Comparison of ENCODE assay signal across 17 cellular contexts in genomic region chr12:87599459-87599858, GRCh38.
A peak's percentile ranks its signal among the peaks of the same experiment; 100 is the strongest.
DNase-seq lines count a peak whose midpoint lies in the region; ATAC-seq and TF ChIP-seq lines count a peak whose summit lies in the region.
"Had no signal": no experiment of that assay in that cellular context is flagged by ENCODE, and none has a peak within 500 bp of the region (broad histone marks: within the 10 kb centered on the region; RNA-seq: fewer than 3 reads in every experiment).

No MANE protein-coding gene starts in this region.

- TF ChIP-seq EP300 in SK-N-SH (IDR thresholded peaks at IDR 0.05; ENCODE audit: borderline replicate concordance in 1 of 2, low read depth in 1 of 2, low read length in 1 of 2) = no peak

- 82% methylated on average over 3 of the region's 3 CpGs for WGBS in SK-N-SH (ENCODE audit: low lambda C conversion rate)
- WGBS in right lobe of liver (ENCODE audit: insufficient coverage, low coverage, low lambda C conversion rate, missing lambda C conversion rate) = 22% methylated on average over 3 of the region's 3 CpGs
- 51 to 67% (median 60%) methylated on average over 3 of the region's 3 CpGs for WGBS in adrenal gland, 4 donors

- H3K27ac ChIP-seq in SK-N-SH (ENCODE audit: low read depth in 2 of 2, low read length in 1 of 2) = no peak overlapping the region
- no peak overlapping the region for H3K27ac ChIP-seq in OCI-LY3 (ENCODE audit: low read length)
- H3K27ac ChIP-seq in right lobe of liver = no peak overlapping the region
- H3K27ac ChIP-seq in adrenal gland = no peak overlapping the region
- H3K27ac ChIP-seq: 22Rv1 had no signal

- CTCF ChIA-PET in SK-N-SH (lab: Yijun Ruan, JAX) = no interaction called here

- H2AFZ ChIP-seq in SK-N-SH (ENCODE audit: low read depth) (peak overlapping the region; percentile 42; the same call in 1 of the 2 replicates), OCI-LY3 (ENCODE audit: low read depth, low read length) (0 out of 2 replicates have a peak overlapping the region, but pooled peaks have one; percentile 15)

- no peaks in the 10 kb centered on the region for H3K36me3 ChIP-seq in SK-N-SH (replicated peaks in 1 of 2; ENCODE audit: control insufficient read depth in 1 of 2, insufficient read depth in 2 of 2, low read length in 1 of 2)
- H3K36me3 ChIP-seq in OCI-LY3 (replicated peaks; ENCODE audit: low read depth, low read length) = no peaks in the 10 kb centered on the region
- no peaks in the 10 kb centered on the region for H3K36me3 ChIP-seq in right lobe of liver
- no peaks in the 10 kb centered on the region for H3K36me3 ChIP-seq in adrenal gland (replicated peaks in 1 of 2)
- H3K36me3 ChIP-seq: HAP-1 had no signal

- POLR2A ChIA-PET in SK-N-SH (lab: Yijun Ruan, JAX) = no interaction called here

- H3K27ac Mint-ChIP-seq in progenitor cell of endocrine pancreas = peak overlapping the region; percentile 13
- H3K27ac Mint-ChIP-seq: CD4-positive, alpha-beta memory T cell; HFFc6 had no signal

- no peak overlapping the region for H3K4me3 Mint-ChIP-seq in progenitor cell of endocrine pancreas (ENCODE audit: low read depth)
- H3K4me3 Mint-ChIP-seq: CD4-positive, alpha-beta memory T cell; HFFc6 had no signal

- H3K27me3 Mint-ChIP-seq in progenitor cell of endocrine pancreas = no peaks in the 10 kb centered on the region
- H3K27me3 Mint-ChIP-seq: CD4-positive, alpha-beta memory T cell had no signal

- H3K4me3 ChIP-seq in SK-N-SH (ENCODE audit: low read depth in 2 of 2, low read length in 1 of 2) = no peak overlapping the region
- H3K4me3 ChIP-seq in OCI-LY3 (ENCODE audit: low read length) = no peak overlapping the region
- H3K4me3 ChIP-seq in right lobe of liver = no peak overlapping the region
- H3K4me3 ChIP-seq in adrenal gland = no peak overlapping the region
- H3K4me3 ChIP-seq: HAP-1 had no signal

- H3K9me3 ChIP-seq in SK-N-SH (no peaks in the 10 kb centered on the region), OCI-LY3 (ENCODE audit: insufficient read depth, low read length) (no peaks in the 10 kb centered on the region), right lobe of liver (no peaks in the 10 kb centered on the region), adrenal gland (replicated peaks in 1 of 3) (no peaks in the 10 kb centered on the region)
- H3K9me3 ChIP-seq: HAP-1 had no signal

- H3K9me3 Mint-ChIP-seq in progenitor cell of endocrine pancreas (ENCODE audit: low read depth) = peaks cover 7% of the 10 kb centered on the region

- H3K4me2 ChIP-seq in SK-N-SH = no peak overlapping the region
- no peak overlapping the region for H3K4me2 ChIP-seq in OCI-LY3 (ENCODE audit: low read length)

- H3K9me2 ChIP-seq in SK-N-SH = no peaks in the 10 kb centered on the region

- TF ChIP-seq CTCF in SK-N-SH (IDR thresholded peaks at IDR 0.05) (no peak), OCI-LY3 (IDR thresholded peaks at IDR 0.05; ENCODE audit: low read depth, low read length) (no peak), right lobe of liver (IDR thresholded peaks at IDR 0.05) (no peak), progenitor cell of endocrine pancreas (IDR thresholded peaks at IDR 0.05; ENCODE audit: unreplicated experiment) (no peak), adrenal gland (IDR thresholded peaks at IDR 0.05) (no peak)

- TF ChIP-seq RAD21 in SK-N-SH (IDR thresholded peaks at IDR 0.05; ENCODE audit: low read length) = no peak

- ATAC-seq in SK-N-SH treated with all-trans-retinoic acid at 6 μM for 48 hours = no peak
- ATAC-seq in right lobe of liver = peak; percentile 93 to 99 (median 96)
- no peak for ATAC-seq in GM21528 (IDR thresholded peaks at IDR 0.05; ENCODE audit: low FRiP score, unreplicated experiment)
- ATAC-seq in GM18498 (IDR thresholded peaks at IDR 0.05; ENCODE audit: unreplicated experiment) = no peak

- peaks cover 36% of the 10 kb centered on the region for H3K4me1 Mint-ChIP-seq in progenitor cell of endocrine pancreas (ENCODE audit: low read depth)
- H3K4me1 Mint-ChIP-seq: CD4-positive, alpha-beta memory T cell had no signal

- no peak for DNase-seq in SK-N-SH
- DNase-seq in right lobe of liver = no peak
- DNase-seq in progenitor cell of endocrine pancreas (ENCODE audit: low spot score, unreplicated experiment) = no peak
- DNase-seq in adrenal gland = no peak
- DNase-seq: C1 segment of cervical spinal cord; Calu3; CD4-positive, alpha-beta memory T cell; COR-L47; DND-41; GOT3; HFFc6 had no signal

- H4K20me1 ChIP-seq in SK-N-SH (ENCODE audit: insufficient read depth) = no peaks in the 10 kb centered on the region
- no peaks in the 10 kb centered on the region for H4K20me1 ChIP-seq in OCI-LY3 (ENCODE audit: insufficient read depth, low read length)

- H3K9ac ChIP-seq in SK-N-SH (no peak overlapping the region), OCI-LY3 (ENCODE audit: low read length) (no peak overlapping the region)

- H3F3A ChIP-seq in SK-N-SH (replicated peaks; ENCODE audit: insufficient read depth) = no peaks in the 10 kb centered on the region

- H3K4me1 ChIP-seq in SK-N-SH (ENCODE audit: control insufficient read depth in 1 of 2, insufficient read depth in 2 of 2, low read depth in 1 of 2, low read length in 1 of 2) (no peaks in the 10 kb centered on the region; a peak in 2 of 4 replicates), OCI-LY3 (ENCODE audit: low read length) (no peaks in the 10 kb centered on the region), right lobe of liver (no peaks in the 10 kb centered on the region), adrenal gland (replicated peaks in 1 of 2) (no peaks in the 10 kb centered on the region)
- H3K4me1 ChIP-seq: HAP-1 had no signal

- H3K27me3 ChIP-seq in SK-N-SH (ENCODE audit: insufficient read depth) (no peaks in the 10 kb centered on the region), OCI-LY3 (ENCODE audit: low read depth, low read length) (no peaks in the 10 kb centered on the region), right lobe of liver (no peaks in the 10 kb centered on the region), adrenal gland (no peaks in the 10 kb centered on the region)

- no peaks in the 10 kb centered on the region for H3K36me3 Mint-ChIP-seq in progenitor cell of endocrine pancreas (ENCODE audit: insufficient read depth)
- H3K36me3 Mint-ChIP-seq: CD4-positive, alpha-beta memory T cell had no signal

- intact Hi-C loops in right lobe of liver (cut with DNase I) = no loop called here
- intact Hi-C loops in adrenal gland (cut with DNase I) = no loop called here

- no peaks in the 10 kb centered on the region for H3K79me2 ChIP-seq in SK-N-SH (ENCODE audit: insufficient read depth)
- H3K79me2 ChIP-seq in OCI-LY3 (ENCODE audit: low read length) = no peaks in the 10 kb centered on the region

- no peak for TF ChIP-seq POLR2A in right lobe of liver (IDR thresholded peaks at IDR 0.05)
- TF ChIP-seq POLR2A in adrenal gland (IDR thresholded peaks at IDR 0.05) = no peak

TF ChIP-seq in SK-N-SH, 30 proteins besides CTCF, POLR2A, EP300 and RAD21 (continues in another document):
- TF ChIP-seq POLR2AphosphoS5 (IDR thresholded peaks at IDR 0.05; ENCODE audit: low read depth, low read length) (no peak), USF2 (IDR thresholded peaks at IDR 0.05; ENCODE audit: borderline replicate concordance, low read depth, low read length) (no peak), RFX5 (IDR thresholded peaks at IDR 0.05; ENCODE audit: low read length) (no peak), FOSL2 (IDR thresholded peaks at IDR 0.05; ENCODE audit: borderline replicate concordance, low read depth) (no peak), RXRA (IDR thresholded peaks at IDR 0.05; ENCODE audit: borderline replicate concordance, low read depth) (no peak), PBX3 (IDR thresholded peaks at IDR 0.05) (no peak), MEF2A (IDR thresholded peaks at IDR 0.05; ENCODE audit: borderline replicate concordance, low read depth) (no peak)

TF ChIP-seq in SK-N-SH treated with all-trans-retinoic acid at 6 μM for 48 hours, 23 proteins besides CTCF, POLR2A, EP300 and RAD21 (continues in another document):
- TF ChIP-seq ESRRG (CRISPR knock-in tag; IDR thresholded peaks at IDR 0.05) (no peak), TOX (CRISPR knock-in tag; IDR thresholded peaks at IDR 0.05; ENCODE audit: borderline replicate concordance) (no peak), TSHZ2 (CRISPR knock-in tag; IDR thresholded peaks at IDR 0.05) (no peak), ZFP30 (CRISPR knock-in tag; IDR thresholded peaks at IDR 0.05) (no peak), ZNF565 (CRISPR knock-in tag; conservative IDR thresholded peaks at IDR 0.05; ENCODE audit: low read depth) (no peak), TCF4 (CRISPR knock-in tag; IDR thresholded peaks at IDR 0.05; ENCODE audit: borderline replicate concordance) (no peak), GLIS3 (CRISPR knock-in tag; IDR thresholded peaks at IDR 0.05) (no peak), PPARA (CRISPR knock-in tag; IDR thresholded peaks at IDR 0.05; ENCODE audit: borderline replicate concordance) (no peak), CSDC2 (CRISPR knock-in tag; IDR thresholded peaks at IDR 0.05) (no peak), OSR1 (CRISPR knock-in tag; IDR thresholded peaks at IDR 0.05) (no peak)

Comparison
In these comparisons a context has a peak if more than half of its experiments do, and no peak if none do; other contexts are left out.
1. ATAC-seq: peak in right lobe of liver (4 of 4); none in SK-N-SH treated with all-trans-retinoic acid at 6 μM for 48 hours (single experiment), GM21528 (single experiment) and GM18498 (single experiment).